ENCODE assay signal across 13 cellular contexts in the genomic region with DNA sequence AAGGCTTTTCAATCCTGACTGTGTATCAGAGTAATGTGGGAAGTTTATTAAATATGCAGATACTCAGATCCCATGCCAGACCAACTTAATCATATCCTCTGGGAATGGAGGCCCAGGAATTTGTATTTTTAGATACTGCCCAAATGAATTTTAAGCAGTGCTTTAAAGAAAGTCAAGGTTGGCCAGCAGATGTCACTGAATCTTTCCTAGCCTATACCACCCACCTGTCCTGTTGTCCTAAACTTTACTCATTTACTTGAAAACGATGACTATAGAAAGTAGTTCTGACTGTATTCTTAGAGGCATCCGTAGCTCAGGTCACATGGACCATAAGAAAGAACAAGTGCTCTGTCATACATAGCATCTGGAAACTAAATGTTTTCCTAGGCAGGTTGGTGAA.
DNase-seq lines count a peak whose midpoint lies in the region; ATAC-seq, FAIRE-seq and TF ChIP-seq lines count a peak whose summit lies in the region.
"Had no signal": no experiment of that assay in that cellular context is flagged by ENCODE, and none has a peak within 500 bp of the region (broad histone marks: within the 10 kb centered on the region; RNA-seq: fewer than 3 reads in every experiment).

No MANE protein-coding gene starts in this region.

- DNase-seq in AG04450 (ENCODE audit: low read depth, low spot score) (no peak), astrocyte (ENCODE audit: low read depth) (peak; percentile 39), NCI-H128 (lab: John Stamatoyannopoulos, UW; ENCODE audit: unreplicated experiment) (no peak), hippocampal formation (lab: John Stamatoyannopoulos, UW) (no peak), germinal center (ENCODE audit: low spot score) (no peak)
- DNase-seq: activated CD4-positive, alpha-beta T cell treated with anti-CD3 and anti-CD28 coated beads, Interleukin-2, amount 50 U/mL, for 48 hours; PC-3; stimulated activated CD4-positive, alpha-beta T cell treated with anti-CD3 and anti-CD28 coated beads, Interleukin-2, amount 100 ng/mL, for 48 hours had no signal

- CTCF ChIA-PET in AG04450 (lab: Charles Lee): no interaction called here

- peaks cover 2% of the 10 kb centered on the region for H3K27me3 Mint-ChIP-seq in astrocyte (ENCODE audit: low read depth, unreplicated experiment)

- no peaks in the 10 kb centered on the region for H3K36me3 ChIP-seq in astrocyte (ENCODE audit: insufficient read depth, low read length)

- H3K79me2 ChIP-seq in astrocyte (ENCODE audit: insufficient read depth, low read length): no peaks in the 10 kb centered on the region

- H3K27ac ChIP-seq in AG04450 (ENCODE audit: low read depth, low read length) (no peak overlapping the region), astrocyte (ENCODE audit: low read depth, low read length) (no peak overlapping the region)

- H3K27me3 ChIP-seq in AG04450 (ENCODE audit: control insufficient read depth, insufficient read depth, low read length): no peaks in the 10 kb centered on the region
- H3K27me3 ChIP-seq in astrocyte (ENCODE audit: insufficient read depth, low read length): no peaks in the 10 kb centered on the region

- no peak overlapping the region for H3K4me3 Mint-ChIP-seq in astrocyte (ENCODE audit: unreplicated experiment)
- H3K4me3 Mint-ChIP-seq: natural killer cell treated with Interleukin-12 subunit alpha and Interleukin-12 subunit beta and Interleukin-15 and Interleukin-18, amount 100 ng/mL, for 72 hours had no signal

- peak; percentile 94 for FAIRE-seq in astrocyte (lab: Jason Lieb, UNC)
- FAIRE-seq: A204.1 had no signal

- H4K20me1 ChIP-seq in astrocyte (ENCODE audit: insufficient read depth, low read length): no peaks in the 10 kb centered on the region

- no peaks in the 10 kb centered on the region for H3K36me3 Mint-ChIP-seq in astrocyte (ENCODE audit: low read depth, unreplicated experiment)
- H3K36me3 Mint-ChIP-seq: natural killer cell treated with Interleukin-12 subunit alpha and Interleukin-12 subunit beta and Interleukin-15 and Interleukin-18, amount 100 ng/mL, for 72 hours had no signal

- peak overlapping the region; percentile 15 for H3K4me2 ChIP-seq in astrocyte (ENCODE audit: low read length)

- ATAC-seq in GM19397 (IDR thresholded peaks at IDR 0.05; ENCODE audit: unreplicated experiment) (peak; percentile 38), HG02981 (IDR thresholded peaks at IDR 0.05; ENCODE audit: unreplicated experiment) (peak; percentile 71), HG02798 (IDR thresholded peaks at IDR 0.05; ENCODE audit: poor library complexity, unreplicated experiment) (no peak)
- ATAC-seq: natural killer cell treated with Interleukin-12 subunit alpha and Interleukin-12 subunit beta and Interleukin-15 and Interleukin-18, amount 100 ng/mL, for 72 hours; PC-3 had no signal

- H3K27ac Mint-ChIP-seq in astrocyte (ENCODE audit: unreplicated experiment): no peak overlapping the region
- H3K27ac Mint-ChIP-seq: natural killer cell treated with Interleukin-12 subunit alpha and Interleukin-12 subunit beta and Interleukin-15 and Interleukin-18, amount 100 ng/mL, for 72 hours had no signal

- H3K4me1 Mint-ChIP-seq in astrocyte (ENCODE audit: low read depth, unreplicated experiment): no peaks in the 10 kb centered on the region

- POLR2A ChIA-PET in AG04450 (lab: Yijun Ruan, JAX): no interaction called here

- no peak overlapping the region for H2AFZ ChIP-seq in astrocyte (ENCODE audit: low read depth, low read length)

- H3K9me3 ChIP-seq in AG04450 (ENCODE audit: control insufficient read depth, insufficient read depth, low read length) (no peaks in the 10 kb centered on the region), astrocyte (ENCODE audit: insufficient read depth, low read depth, low read length) (no peaks in the 10 kb centered on the region)

- no peaks in the 10 kb centered on the region for H3K4me1 ChIP-seq in astrocyte (ENCODE audit: insufficient read depth, low read length)

- no peaks in the 10 kb centered on the region for H3K9me3 Mint-ChIP-seq in astrocyte (ENCODE audit: unreplicated experiment)
- H3K9me3 Mint-ChIP-seq: natural killer cell treated with Interleukin-12 subunit alpha and Interleukin-12 subunit beta and Interleukin-15 and Interleukin-18, amount 100 ng/mL, for 72 hours had no signal

- peak; percentile 23; the same call in 1 of the 2 replicates for TF ChIP-seq CTCF in AG04450 (IDR thresholded peaks at IDR 0.05; ENCODE audit: low read depth, low read length)
- no peak for TF ChIP-seq CTCF in astrocyte (IDR thresholded peaks at IDR 0.05; ENCODE audit: insufficient read depth, low read depth, low read length)

- no peak overlapping the region for H3K9ac ChIP-seq in astrocyte (ENCODE audit: low read length)

- H3K4me3 ChIP-seq in AG04450 (ENCODE audit: low read depth, low read length) (no peak overlapping the region), astrocyte (ENCODE audit: insufficient read depth, low read depth, low read length) (no peak overlapping the region)
